In genomic region chr17:56482229-56482628, GRCh38 we compare ENCODE assay signal across 21 cellular contexts.
"Had no signal": no experiment of that assay in that cellular context is flagged by ENCODE, and none has a peak within 500 bp of the region (broad histone marks: within the 10 kb centered on the region; RNA-seq: fewer than 3 reads in every experiment).

No MANE protein-coding gene starts in this region.

- H3K4me1 ChIP-seq: foreskin keratinocyte, gastroesophageal sphincter, heart right ventricle, lower lobe of right lung had no signal

- ATAC-seq: foreskin keratinocyte, gastroesophageal sphincter, heart right ventricle, left colon, left lobe of liver, left ventricle myocardium superior, mucosa of descending colon had no signal

- H3K36me3 ChIP-seq: esophagus muscularis mucosa, gastroesophageal sphincter, heart right ventricle, lower lobe of right lung had no signal

- H3K4me3 ChIP-seq: coronary artery, dorsolateral prefrontal cortex, esophagus muscularis mucosa, gastroesophageal sphincter, heart right ventricle, lower lobe of right lung, mucosa of descending colon had no signal

- H3K27me3 ChIP-seq: esophagus muscularis mucosa, foreskin keratinocyte, gastroesophageal sphincter had no signal

- H3K9me3 ChIP-seq: esophagus muscularis mucosa, gastroesophageal sphincter, heart right ventricle, lower lobe of right lung, mucosa of descending colon had no signal

- H3K27ac ChIP-seq: coronary artery, dorsolateral prefrontal cortex, esophagus muscularis mucosa, foreskin keratinocyte, gastroesophageal sphincter, heart right ventricle, lower lobe of right lung had no signal

- DNase-seq: dermis blood vessel endothelial cell; dorsolateral prefrontal cortex; effector CD4-positive, alpha-beta T cell; effector memory CD4-positive, alpha-beta T cell; foreskin keratinocyte; head of caudate nucleus; heart right ventricle; hypothalamus; immature natural killer cell; islet precursor cell; kidney; kidney glomerular epithelial cell; left colon; left ventricle myocardium superior; lower lobe of right lung; mesenchymal stem cell; mucosa of descending colon had no signal
